10 cellular contexts compared by ENCODE assay signal in genomic region chr11:44862546-44863101, GRCh38.
DNase-seq lines count a peak whose midpoint lies in the region; ATAC-seq, FAIRE-seq and TF ChIP-seq lines count a peak whose summit lies in the region.
"Had no signal": no experiment of that assay in that cellular context is flagged by ENCODE, and none has a peak within 500 bp of the region (broad histone marks: within the 10 kb centered on the region; RNA-seq: fewer than 3 reads in every experiment).

No MANE protein-coding gene starts in this region.

- H3K36me3 Mint-ChIP-seq in T-helper 17 cell (ENCODE audit: low read depth) = peaks cover 3% of the 10 kb centered on the region

- H3K9me3 ChIP-seq in right atrium auricular region (no peaks in the 10 kb centered on the region), T-helper 17 cell (ENCODE audit: control insufficient read depth, low read length, poor library complexity, severe bottlenecking) (no peaks in the 10 kb centered on the region), kidney (ENCODE audit: control insufficient read depth in 1 of 2, low read length in 2 of 2) (no peaks in the 10 kb centered on the region), aorta (ENCODE audit: control insufficient read depth, low read length) (no peaks in the 10 kb centered on the region), suprapubic skin (no peaks in the 10 kb centered on the region)

- peak overlapping the region; percentile 95 for H3K27ac Mint-ChIP-seq in T-helper 17 cell
- H3K27ac Mint-ChIP-seq: activated naive CD4-positive, alpha-beta T cell treated with anti-CD3 and anti-CD28 coated beads for 36 hours had no signal

- peaks cover 10% of the 10 kb centered on the region for H3K36me3 ChIP-seq in right atrium auricular region
- no peaks in the 10 kb centered on the region for H3K36me3 ChIP-seq in kidney (ENCODE audit: control insufficient read depth in 1 of 2, insufficient read depth in 2 of 2, low read length in 2 of 2)
- H3K36me3 ChIP-seq in aorta (ENCODE audit: control insufficient read depth in 1 of 2, insufficient read depth in 2 of 2, low read length in 1 of 2) = no peaks in the 10 kb centered on the region
- H3K36me3 ChIP-seq in suprapubic skin = no peaks in the 10 kb centered on the region

- no peak for DNase-seq in right atrium auricular region (ENCODE audit: low spot score)
- DNase-seq in left ventricle myocardium superior = no peak
- DNase-seq in T-helper 17 cell = no peak
- no peak for DNase-seq in kidney
- no peak for DNase-seq in aorta
- no peak for DNase-seq in NCI-H2196 treated with DMSO at 0.1 percent for 48 hours (lab: John Stamatoyannopoulos, UW; ENCODE audit: unreplicated experiment)
- DNase-seq in NCI-H1417 treated with DMSO at 0.1 percent for 48 hours (lab: John Stamatoyannopoulos, UW) = no peak
- no peak for DNase-seq in suprapubic skin (ENCODE audit: low spot score in 2 of 2)
- DNase-seq: retina had no signal

- FAIRE-seq in kidney (lab: Jason Lieb, UNC) = no peak

- peak overlapping the region; percentile 77 for H3K4me3 Mint-ChIP-seq in T-helper 17 cell
- H3K4me3 Mint-ChIP-seq: activated naive CD4-positive, alpha-beta T cell treated with anti-CD3 and anti-CD28 coated beads for 36 hours had no signal

- ATAC-seq in left ventricle myocardium superior (no peak), T-helper 17 cell (no peak), aorta (ENCODE audit: low FRiP score) (no peak)

- no peak for TF ChIP-seq POLR2A in suprapubic skin (IDR thresholded peaks at IDR 0.05)

- no peaks in the 10 kb centered on the region for H3K27me3 Mint-ChIP-seq in T-helper 17 cell

- H3K4me3 ChIP-seq in right atrium auricular region (no peak overlapping the region), kidney (ENCODE audit: low read length in 2 of 2) (no peak overlapping the region), aorta (ENCODE audit: low read length in 2 of 2) (no peak overlapping the region), suprapubic skin (no peak overlapping the region)

- H3K9ac ChIP-seq in kidney (ENCODE audit: low read length in 2 of 2) = no peak overlapping the region

- WGBS in aorta, 2 donors = 77 to 85% methylated on average over 5 of the region's 5 CpGs
- WGBS in suprapubic skin = 87% methylated on average over 5 of the region's 5 CpGs

- no peak for TF ChIP-seq EP300 in suprapubic skin (IDR thresholded peaks at IDR 0.05)

- TF ChIP-seq CTCF in right atrium auricular region (IDR thresholded peaks at IDR 0.05) (no peak), kidney (IDR thresholded peaks at IDR 0.05; ENCODE audit: borderline replicate concordance, extremely low read depth, insufficient read depth) (no peak), suprapubic skin (IDR thresholded peaks at IDR 0.05) (no peak)

- H3K4me1 ChIP-seq in right atrium auricular region = peaks cover 0 to 67% of the 10 kb centered on the region in 2 donors
- peaks cover 0 to 9% of the 10 kb centered on the region in 2 donors for H3K4me1 ChIP-seq in kidney (ENCODE audit: control insufficient read depth in 1 of 2, insufficient read depth in 1 of 2, low read depth in 1 of 2, low read length in 2 of 2)
- peaks cover 0 to 1% of the 10 kb centered on the region in 2 donors for H3K4me1 ChIP-seq in aorta (ENCODE audit: control insufficient read depth in 1 of 2, insufficient read depth in 2 of 2, low read length in 2 of 2)
- peaks cover 17% of the 10 kb centered on the region for H3K4me1 ChIP-seq in suprapubic skin

- H3K27ac ChIP-seq in right atrium auricular region (peak overlapping the region; percentile 88 to 98), kidney (ENCODE audit: low read depth in 2 of 2, low read length in 2 of 2) (peak overlapping the region; percentile 45 to 67), aorta (ENCODE audit: low read depth in 1 of 2, low read length in 2 of 2) (peak overlapping the region; percentile 49 to 68), suprapubic skin (no peak overlapping the region)

- intact Hi-C loops in left ventricle myocardium superior (cut with micrococcal nuclease) = no loop called here
- intact Hi-C loops in kidney (cut with DNase I) = no loop called here
- intact Hi-C loops in aorta (cut with DNase I) = loop anchor here (5.0 to 10.0 kb wide), 2 partner anchors 100 to 108 kb away; no protein-coding TSS in a partner anchor

- peaks cover 50% of the 10 kb centered on the region for H3K4me1 Mint-ChIP-seq in T-helper 17 cell

- H3K27me3 ChIP-seq in right atrium auricular region (no peaks in the 10 kb centered on the region), aorta (ENCODE audit: control insufficient read depth in 1 of 2, insufficient read depth in 2 of 2, low read length in 1 of 2) (no peaks in the 10 kb centered on the region), suprapubic skin (peaks cover 4% of the 10 kb centered on the region)

Comparison
In these comparisons a context has a peak if more than half of its experiments do, and no peak if none do; other contexts are left out.
1. intact Hi-C loops: an anchor here in aorta (5.0 to 10.0 kb wide); none called in left ventricle myocardium superior and kidney.